Comparison of ENCODE assay signal across 26 cellular contexts in genomic region chr20:22368235-22368634, GRCh38.
"Had no signal": no experiment of that assay in that cellular context is flagged by ENCODE, and none has a peak within 500 bp of the region (broad histone marks: within the 10 kb centered on the region; RNA-seq: fewer than 3 reads in every experiment).

No MANE protein-coding gene starts in this region.

- H3K4me1 ChIP-seq: heart right ventricle, lower lobe of right lung, neural progenitor cell, right atrium auricular region, testis, uterus had no signal

- H3K9ac ChIP-seq: neural progenitor cell had no signal

- DNase-seq: activated B cell treated with CpG ODN at 0.5 μM for 24 hours; activated CD4-positive, alpha-beta T cell treated with anti-CD3 and anti-CD28 coated beads for 36 hours; activated CD4-positive, alpha-beta T cell treated with anti-CD3 and anti-CD28 coated beads, Interleukin-2, amount 50 U/mL, for 4 hours; activated gamma-delta T cell; activated naive CD4-positive, alpha-beta T cell treated with anti-CD3 and anti-CD28 coated beads, Interleukin-2, amount 50 U/mL, for 16 hours; activated naive CD8-positive, alpha-beta T cell treated with anti-CD3 and anti-CD28 coated beads, Interleukin-2, amount 50 U/mL, for 24 hours; effector CD4-positive, alpha-beta T cell; foreskin fibroblast; heart right ventricle; left colon; lower lobe of right lung; naive B cell; ovary; psoas muscle; spleen; stimulated activated CD4-positive, alpha-beta T cell treated with anti-CD3 and anti-CD28 coated beads, Interleukin-4, amount 100 ng/mL, for 1 hour; stimulated activated naive CD4-positive, alpha-beta T cell; T1000; testis; trophoblast cell; uterus had no signal

- H3K4me2 ChIP-seq: neural progenitor cell had no signal

- H3K9me3 ChIP-seq: lower lobe of right lung, ovary, psoas muscle, right atrium auricular region, testis, uterus had no signal

- H3K36me3 ChIP-seq: heart right ventricle, lower lobe of right lung, neural progenitor cell, ovary, right atrium auricular region, spleen, uterus had no signal

- ATAC-seq: activated CD4-positive, alpha-beta T cell treated with anti-CD3 and anti-CD28 coated beads for 36 hours; activated naive CD8-positive, alpha-beta T cell treated with anti-CD3 and anti-CD28 coated beads, Interleukin-2, amount 50 U/mL, for 24 hours; heart right ventricle; left colon; lower lobe of right lung; psoas muscle had no signal

- H2AFZ ChIP-seq: neural progenitor cell had no signal

- H3K27me3 ChIP-seq: ovary, right atrium auricular region, testis, uterus had no signal

- H3K27me3 Mint-ChIP-seq: activated B cell treated with CpG ODN at 0.5 μM for 24 hours, brain had no signal

- H3K4me3 Mint-ChIP-seq: activated B cell treated with CpG ODN at 0.5 μM for 24 hours; activated CD4-positive, alpha-beta T cell treated with anti-CD3 and anti-CD28 coated beads for 36 hours; activated naive CD8-positive, alpha-beta T cell treated with anti-CD3 and anti-CD28 coated beads, Interleukin-2, amount 50 U/mL, for 24 hours; activated T-helper 1 cell treated with anti-CD3 and anti-CD28 coated beads, Interleukin-12 subunit alpha, Interleukin-12 subunit beta, Interleukin-2, Interleukin-4 antibody, amounts not matched to agents 30 ng/mL and 10 ng/mL and 1 ng/mL, durations not matched to agents 14 hours and 24 hours and 36 hours; brain; dendritic cell treated with granulocyte-macrophage colony-stimulating factor and Interleukin-4, amounts not matched to agents 40 ng/mL and 50 ng/mL, for 4 days; neural progenitor cell had no signal

- H3K36me3 Mint-ChIP-seq: brain, naive B cell, neural progenitor cell had no signal

- H3K27ac ChIP-seq: heart right ventricle, lower lobe of right lung, neural progenitor cell, ovary, psoas muscle, right atrium auricular region, spleen, testis, uterus had no signal

- H3K4me1 Mint-ChIP-seq: brain, neural progenitor cell had no signal

- H3K9me3 Mint-ChIP-seq: activated T-helper 1 cell treated with anti-CD3 and anti-CD28 coated beads, Interleukin-12 subunit alpha, Interleukin-12 subunit beta, Interleukin-2, Interleukin-4 antibody, amounts not matched to agents 30 ng/mL and 10 ng/mL and 1 ng/mL, durations not matched to agents 14 hours and 24 hours and 36 hours; dendritic cell treated with granulocyte-macrophage colony-stimulating factor and Interleukin-4, amounts not matched to agents 40 ng/mL and 50 ng/mL, for 4 days; neural progenitor cell had no signal

- H3K27ac Mint-ChIP-seq: activated B cell treated with CpG ODN at 0.5 μM for 24 hours; activated CD4-positive, alpha-beta T cell treated with anti-CD3 and anti-CD28 coated beads for 36 hours; activated naive CD8-positive, alpha-beta T cell treated with anti-CD3 and anti-CD28 coated beads, Interleukin-2, amount 50 U/mL, for 24 hours; activated T-helper 1 cell treated with anti-CD3 and anti-CD28 coated beads, Interleukin-12 subunit alpha, Interleukin-12 subunit beta, Interleukin-2, Interleukin-4 antibody, amounts not matched to agents 30 ng/mL and 10 ng/mL and 1 ng/mL, durations not matched to agents 14 hours and 24 hours and 36 hours; brain; dendritic cell treated with granulocyte-macrophage colony-stimulating factor and Interleukin-4, amounts not matched to agents 40 ng/mL and 50 ng/mL, for 4 days; neural progenitor cell had no signal

- H3K4me3 ChIP-seq: heart right ventricle, lower lobe of right lung, neural progenitor cell, ovary, psoas muscle, right atrium auricular region, spleen, testis, uterus had no signal
